Comparison of ENCODE assay signal across 7 cellular contexts in genomic region chr4:37977471-37978452, GRCh38. TPM values are rescaled to one million over a fixed set of nuclear protein-coding genes. Genes with fewer than 3 reads are reported as not detected.
DNase-seq lines count a peak whose midpoint lies in the region; ATAC-seq, FAIRE-seq and TF ChIP-seq lines count a peak whose summit lies in the region.

No MANE protein-coding gene starts in this region.

- no peaks in the 10 kb centered on the region for H3K27me3 ChIP-seq in kidney epithelial cell (ENCODE audit: control insufficient read depth, insufficient read depth, low read length)

- H3K27me3 Mint-ChIP-seq in central memory CD8-positive, alpha-beta T cell: no peaks in the 10 kb centered on the region

- peak; percentile 66 for TF ChIP-seq CTCF in GM12872 (IDR thresholded peaks at IDR 0.05; ENCODE audit: insufficient read depth, low read depth, low read length)
- TF ChIP-seq CTCF in kidney epithelial cell (IDR thresholded peaks at IDR 0.05; ENCODE audit: insufficient read depth, low read length, poor library complexity, severe bottlenecking): peak; percentile 67

- DNase-seq in H54 (ENCODE audit: insufficient read length, low spot score): peak; percentile 28
- peak; percentile 60 for DNase-seq in LoVo (ENCODE audit: low spot score)
- peak; percentile 53 to 61 for DNase-seq in central memory CD8-positive, alpha-beta T cell (ENCODE audit: low spot score in 2 of 2)
- DNase-seq in kidney epithelial cell (ENCODE audit: low read depth): no peak
- peak; percentile 53 to 64 for DNase-seq in stimulated activated CD4-positive, alpha-beta T cell treated with anti-CD3 and anti-CD28 coated beads, Interleukin-15, amount 100 ng/mL, for 48 hours (ENCODE audit: low read depth in 2 of 2)

- no peaks in the 10 kb centered on the region for H3K9me3 Mint-ChIP-seq in central memory CD8-positive, alpha-beta T cell

- peak overlapping the region; percentile 79 for H3K4me3 Mint-ChIP-seq in central memory CD8-positive, alpha-beta T cell

- no peak; the same call in 1 of the 2 replicates for TF ChIP-seq POLR2A in H54 (IDR thresholded peaks at IDR 0.05; ENCODE audit: low read depth, low read length)

- H3K4me1 Mint-ChIP-seq in central memory CD8-positive, alpha-beta T cell: peaks cover 21% of the 10 kb centered on the region

- ATAC-seq in activated CD4-positive, CD25-positive, alpha-beta regulatory T cell treated with anti-CD3 and anti-CD28 coated beads, Interleukin-2, amount 50 U/mL, for 24 hours: peak; percentile 73 to 76
- ATAC-seq in central memory CD8-positive, alpha-beta T cell (replicated peaks; ENCODE audit: extremely low read depth, poor library complexity, severe bottlenecking): peak; percentile 87

- H3K4me3 ChIP-seq in kidney epithelial cell (ENCODE audit: low read depth, low read length): peak overlapping the region; percentile 49

- H3K36me3 ChIP-seq in kidney epithelial cell (ENCODE audit: control insufficient read depth, insufficient read depth, low read length): no peaks in the 10 kb centered on the region

- no peak for FAIRE-seq in H54 (lab: Jason Lieb, UNC)

- peak overlapping the region; percentile 65 for H3K27ac Mint-ChIP-seq in central memory CD8-positive, alpha-beta T cell (ENCODE audit: low read depth)

- H3K36me3 Mint-ChIP-seq in central memory CD8-positive, alpha-beta T cell (ENCODE audit: insufficient read depth): no peaks in the 10 kb centered on the region

RNA-seq across cellular contexts. Expression of gene PTTG2, which starts 17.6 kb away (rescaled TPM):
- total RNA-seq in kidney epithelial cell: not detected in 2 replicates
